Comparison of ENCODE assay signal across 8 cellular contexts in genomic region chr17:58755577-58756245, GRCh38. TPM values are rescaled to one million over a fixed set of nuclear protein-coding genes. Genes with fewer than 3 reads are reported as not detected.
A peak's percentile ranks its signal among the peaks of the same experiment; 100 is the strongest.
DNase-seq lines count a peak whose midpoint lies in the region; ATAC-seq and TF ChIP-seq lines count a peak whose summit lies in the region.

Gene PPM1E, plus strand, starts transcription at chr17:58755854.

- H3K4me1 Mint-ChIP-seq in GM23338: peaks cover 8% of the 10 kb centered on the region

- H3K4me3 Mint-ChIP-seq in GM23338: peak within 1 kb of the TSS; percentile 91

- 2% methylated on average over 71 of the region's 71 CpGs for WGBS in liver

- H3K9me3 ChIP-seq in AG04450 (ENCODE audit: control insufficient read depth, insufficient read depth, low read length) (no peaks in the 10 kb centered on the region), liver (ENCODE audit: control insufficient read depth in 4 of 4, low read length in 3 of 4) (no peaks in the 10 kb centered on the region)

- peaks cover 30% of the 10 kb centered on the region for H3K27me3 ChIP-seq in AG04450 (ENCODE audit: control insufficient read depth, insufficient read depth, low read length)
- peaks cover 21% of the 10 kb centered on the region for H3K27me3 ChIP-seq in GM23338 (ENCODE audit: insufficient read depth)
- H3K27me3 ChIP-seq in liver (ENCODE audit: control insufficient read depth in 4 of 4, insufficient read depth in 4 of 4, low read length in 3 of 4): no peaks in the 10 kb centered on the region

- H3K4me2 ChIP-seq in GM23338: peak within 1 kb of the TSS; percentile 94

- H3K27ac ChIP-seq in AG04450 (ENCODE audit: low read depth, low read length) (no peak within 1 kb of the TSS), GM23338 (ENCODE audit: low read depth) (no peak within 1 kb of the TSS), liver (ENCODE audit: low read depth in 1 of 2, low read length in 2 of 2) (no peak within 1 kb of the TSS)

- peaks cover 10% of the 10 kb centered on the region; the same call in 1 of the 2 replicates for H4K20me1 ChIP-seq in GM23338 (replicated peaks; ENCODE audit: insufficient read depth)

- H3K9me3 Mint-ChIP-seq in GM23338: no peaks in the 10 kb centered on the region

- peaks cover 7% of the 10 kb centered on the region for H3K4me1 ChIP-seq in GM23338 (ENCODE audit: insufficient read depth)
- peaks cover 5 to 18% (median 8%) of the 10 kb centered on the region in 4 donors for H3K4me1 ChIP-seq in liver (ENCODE audit: control insufficient read depth in 4 of 4, insufficient read depth in 4 of 4, low read length in 3 of 4)

- no peak within 1 kb of the TSS for H3K9ac ChIP-seq in liver (ENCODE audit: low read depth in 1 of 2, low read length in 2 of 2)

- H3K27me3 Mint-ChIP-seq in GM23338 (ENCODE audit: insufficient read depth, low read depth, poor library complexity): peaks cover 14% of the 10 kb centered on the region

- H3K27ac Mint-ChIP-seq in GM23338: no peak within 1 kb of the TSS

- peaks cover 7% of the 10 kb centered on the region; the same call in 1 of the 2 replicates for H3K79me2 ChIP-seq in GM23338 (replicated peaks; ENCODE audit: insufficient read depth)

- CTCF ChIA-PET in AG04450 (lab: Charles Lee): no interaction called here

- H2AFZ ChIP-seq in GM23338: peak within 1 kb of the TSS; percentile 99

- no peaks in the 10 kb centered on the region for H3K36me3 ChIP-seq in GM23338 (ENCODE audit: insufficient read depth)
- H3K36me3 ChIP-seq in liver (ENCODE audit: control insufficient read depth in 4 of 4, insufficient read depth in 3 of 4, low read depth in 1 of 4, low read length in 3 of 4): no peaks in the 10 kb centered on the region

- H3K36me3 Mint-ChIP-seq in GM23338 (ENCODE audit: low read depth): no peaks in the 10 kb centered on the region

- TF ChIP-seq RAD21 in liver (IDR thresholded peaks at IDR 0.05): no peak

- ATAC-seq in GM23338: peak; percentile 94

- H3K4me3 ChIP-seq in AG04450 (ENCODE audit: low read depth, low read length): peak within 1 kb of the TSS; percentile 65
- H3K4me3 ChIP-seq in GM23338: peak within 1 kb of the TSS; percentile 89
- peak within 1 kb of the TSS; percentile 18 to 80 (median 74) for H3K4me3 ChIP-seq in liver (ENCODE audit: low read depth in 1 of 3, low read length in 3 of 3)

- DNase-seq in AG04450 (ENCODE audit: low read depth, low spot score) (no peak), GM23338 (ENCODE audit: low spot score) (peak; percentile 98), NCI-H2196 treated with DMSO at 0.1 percent for 48 hours (lab: John Stamatoyannopoulos, UW; ENCODE audit: unreplicated experiment) (peak; percentile 72), dermis blood vessel endothelial cell (peak; percentile 59), AML-193 (lab: John Stamatoyannopoulos, UW) (no peak)
- DNase-seq in activated CD4-positive, alpha-beta T cell treated with anti-CD3 and anti-CD28 coated beads for 48 hours: peak; percentile 58
- peak; percentile 50 for DNase-seq in stimulated activated CD4-positive, alpha-beta T cell treated with anti-CD3 and anti-CD28 coated beads, Interleukin-4, amount 100 ng/mL, for 1 hour

- POLR2A ChIA-PET in AG04450 (lab: Yijun Ruan, JAX): interaction anchor here (0.6 kb wide), 1 partner anchor 39 kb away, joined by 3 read pairs; no protein-coding TSS in a partner anchor

- TF ChIP-seq CTCF in AG04450 (IDR thresholded peaks at IDR 0.05; ENCODE audit: low read depth, low read length) (no peak), GM23338 (conservative IDR thresholded peaks at IDR 0.05; ENCODE audit: low read depth in 2 of 2) (no peak), liver (IDR thresholded peaks at IDR 0.05; ENCODE audit: low read depth, low read length, missing input control) (no peak)

- H3F3A ChIP-seq in GM23338 (replicated peaks; ENCODE audit: low read depth): 0 out of 2 replicates have a peak, but pooled peaks cover 3% of the 10 kb centered on the region

- H3K9me2 ChIP-seq in GM23338 (ENCODE audit: insufficient read depth): no peaks in the 10 kb centered on the region

TF ChIP-seq in GM23338, 12 proteins besides CTCF, POLR2A, EP300 and RAD21 (continues in another document):
- no peak for TF ChIP-seq ETS1 (IDR thresholded peaks at IDR 0.05)
- no peak for TF ChIP-seq CREB1 (CRISPR knock-in tag; IDR thresholded peaks at IDR 0.05; ENCODE audit: low read depth)
- 0 out of 2 replicates have a peak, but pooled peaks have one; percentile 38 for TF ChIP-seq ZNF114 (CRISPR knock-in tag; IDR thresholded peaks at IDR 0.05)
- peak; percentile 72 for TF ChIP-seq REST (IDR thresholded peaks at IDR 0.05; ENCODE audit: unreplicated experiment)

TF ChIP-seq in liver, 16 proteins besides CTCF, POLR2A, EP300 and RAD21:
- TF ChIP-seq YY1 (IDR thresholded peaks at IDR 0.05) (no peak), REST (IDR thresholded peaks at IDR 0.05) (peak; percentile 97), FOXA2 (IDR thresholded peaks at IDR 0.05) (no peak), HNF4A (conservative IDR thresholded peaks at IDR 0.05) (peak in 1 of 2 donors; percentile 23), NR2F2 (IDR thresholded peaks at IDR 0.05) (no peak), MAX (IDR thresholded peaks at IDR 0.05) (no peak), HNF4G (IDR thresholded peaks at IDR 0.05) (no peak)
TF ChIP-seq in liver: peak in this region for 2.

RNA-seq across cellular contexts. Expression of gene PPM1E, which starts in this region (rescaled TPM):
- 0.55 and 0.64 TPM in 2 replicates for polyA plus RNA-seq in AG04450 (2011; rRNA removed)
- polyA minus RNA-seq in AG04450 (2011; rRNA and poly(A)+ RNA removed): 0.64 and 0.83 TPM in 2 replicates
- 13.8 and 15.8 TPM in 2 replicates for total RNA-seq in GM23338 (2014; rRNA removed; shearing (Covaris generic))
- polyA plus RNA-seq in GM23338 (2016; fragmentation: Nextera tagmentation; extraction: Ambion mirVana): 1.9 and 2.1 TPM in 2 replicates
- under 0.01 and 0.14 TPM in 2 replicates for total RNA-seq in dermis blood vessel endothelial cell
- total RNA-seq in liver: under 1 TPM in 1 of 2 donors, not detected in 1; 0.25 TPM
- under 1 TPM; 0.50 to 0.61 TPM for polyA plus RNA-seq in liver

Comparison
In these comparisons a context has a peak if more than half of its experiments do, and no peak if none do; other contexts are left out.
1. RNA of gene PPM1E (total RNA-seq): 13.8 to 15.8 TPM in GM23338; 0.25 TPM in liver and under 0.01 to 0.14 TPM in dermis blood vessel endothelial cell; every median in the first group is over 10 times any median in the second.
2. Peak in DNase-seq in dermis blood vessel endothelial cell; RNA of the gene not detected or under 1 TPM.
3. DNase-seq: peak in GM23338 (single experiment), NCI-H2196 treated with DMSO at 0.1 percent for 48 hours (single experiment), activated CD4-positive, alpha-beta T cell treated with anti-CD3 and anti-CD28 coated beads for 48 hours (single experiment) and stimulated activated CD4-positive, alpha-beta T cell treated with anti-CD3 and anti-CD28 coated beads, Interleukin-4, amount 100 ng/mL, for 1 hour (single experiment); none in AG04450 (single experiment) and AML-193 (0 of 2).
4. Peak in every context shown above with its lines, with median percentiles within 50 percentile points of each other: H3K4me3 ChIP-seq.